8 cellular contexts compared by ENCODE assay signal in the genomic region with DNA sequence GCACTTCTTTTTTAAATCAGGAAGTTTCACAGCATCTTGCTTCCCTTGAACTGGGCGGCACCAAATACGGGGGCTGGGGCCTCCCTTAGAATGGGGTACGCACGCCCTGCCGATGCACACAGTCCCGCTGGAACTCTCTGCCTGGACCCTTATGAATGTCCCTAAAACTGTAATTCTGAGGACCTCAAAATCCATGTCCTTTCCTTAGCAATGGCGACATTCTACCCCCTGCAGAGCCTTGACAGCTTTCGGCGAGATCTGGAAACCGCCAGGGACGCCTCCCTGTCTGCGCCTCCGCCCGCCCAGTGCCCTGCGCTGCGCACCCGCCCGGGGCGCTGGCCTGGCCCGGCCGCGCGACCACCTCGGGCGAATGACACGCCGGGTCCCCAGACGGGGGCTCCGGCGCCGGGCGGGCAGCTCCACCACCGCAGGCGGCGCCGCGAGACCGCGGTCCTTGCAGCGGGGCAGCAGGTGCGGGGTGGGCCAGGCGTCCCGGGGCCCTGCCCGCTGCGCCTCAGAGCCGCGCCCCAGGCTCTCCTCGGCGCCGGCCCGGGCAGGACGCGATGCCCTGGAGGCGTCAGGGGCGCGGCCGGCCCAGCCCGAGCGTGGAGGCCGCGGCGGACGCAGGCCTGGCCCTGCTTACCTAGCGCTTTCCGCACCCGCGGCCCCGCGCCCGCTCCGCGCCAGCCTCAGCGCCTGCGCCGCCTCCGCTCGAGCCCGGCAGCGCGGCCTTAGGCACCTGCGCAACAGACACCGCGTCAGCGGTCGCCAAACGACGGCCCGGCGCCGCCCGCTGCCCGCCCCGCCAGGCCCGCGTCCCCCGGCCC. TPM values are rescaled to one million over a fixed set of nuclear protein-coding genes. Genes with fewer than 3 reads are reported as not detected.
DNase-seq lines count a peak whose midpoint lies in the region; ATAC-seq and TF ChIP-seq lines count a peak whose summit lies in the region.

No MANE protein-coding gene starts in this region.

- CTCF ChIA-PET in Panc1 (lab: Charles Lee), result interaction anchor here (0.6 kb wide), 1 partner anchor 11 kb away, joined by 3 read pairs; no protein-coding TSS in a partner anchor

- ATAC-seq in GM18868 (IDR thresholded peaks at IDR 0.05; ENCODE audit: unreplicated experiment) (peak; percentile 55), HG03097 (IDR thresholded peaks at IDR 0.05; ENCODE audit: low FRiP score, unreplicated experiment) (peak; percentile 18), Panc1 (peak; percentile 76), aorta (ENCODE audit: low FRiP score) (peak; percentile 1)

- H3K4me1 ChIP-seq in Panc1 (ENCODE audit: control insufficient read depth, insufficient read depth, low read length), result peaks cover 17% of the 10 kb centered on the region
- no peaks in the 10 kb centered on the region for H3K4me1 ChIP-seq in prostate gland (replicated peaks)
- H3K4me1 ChIP-seq in aorta (ENCODE audit: control insufficient read depth in 1 of 2, insufficient read depth in 2 of 2, low read length in 2 of 2), result no peaks in the 10 kb centered on the region

- no peak for TF ChIP-seq POLR2A in prostate gland (IDR thresholded peaks at IDR 0.05)

- DNase-seq in AML-193 (lab: John Stamatoyannopoulos, UW) (peak; percentile 33 to 43), Panc1 (ENCODE audit: low read depth, low spot score) (no peak), cardiac septum (ENCODE audit: low spot score) (peak; percentile 86), prostate gland (ENCODE audit: low spot score) (no peak), aorta (peak in 1 of 2 donors; percentile 71)
- DNase-seq in activated naive CD4-positive, alpha-beta T cell (lab: John Stamatoyannopoulos, UW), result peak in 3 of 4 experiments; percentile 52 to 74 (median 65)

- no TSS peak for BruUV-seq in Panc1 (replicated peaks; lab: Mats Ljungman, UMichigan)

- in situ Hi-C loops in Panc1 (cut with HindIII; ENCODE audit: low pct_unique_long_range_greater_than_20kb, low sequenced_read_pairs), result no loop called here

- intact Hi-C loops in Panc1 (cut with micrococcal nuclease; ENCODE audit: unreplicated experiment) (no loop called here), cardiac septum (cut with DNase I) (loop anchor here (5.0 kb wide), 1 partner anchor 349 kb away; the partner anchor contains the start of gene CLCN7), prostate gland (cut with DNase I) (no loop called here), aorta (cut with DNase I) (loop anchor here in 1 of 2 donors (5.0 kb wide), 1 partner anchor 44 kb away; the partner anchor contains the start of genes NUBP2 and SPSB3)

- H3K36me3 ChIP-seq in Panc1 (ENCODE audit: control insufficient read depth, insufficient read depth, low read length) (peaks cover 8% of the 10 kb centered on the region; the same call in 1 of the 2 replicates), prostate gland (peaks cover 0 to 5% of the 10 kb centered on the region in 2 donors), aorta (ENCODE audit: control insufficient read depth in 1 of 2, insufficient read depth in 2 of 2, low read length in 1 of 2) (no peaks in the 10 kb centered on the region)

- H3K27ac ChIP-seq in Panc1 (ENCODE audit: low read length) (peak overlapping the region; percentile 29; the same call in 1 of the 2 replicates), prostate gland (peak overlapping the region; percentile 36 to 86), aorta (ENCODE audit: low read depth in 1 of 2, low read length in 2 of 2) (peak overlapping the region in 1 of 2 donors; percentile 44)

- H3K4me3 ChIP-seq in Panc1 (ENCODE audit: low read depth in 2 of 2, low read length in 2 of 2) (peak overlapping the region; percentile 61 to 99), prostate gland (peak overlapping the region; percentile 60 to 90), aorta (ENCODE audit: low read length in 2 of 2) (peak overlapping the region; percentile 77 to 83)

- POLR2A ChIA-PET in Panc1 (lab: Charles Lee), result interaction anchor here (0.6 kb wide), 1 partner anchor 29 kb away, joined by 3 read pairs; no protein-coding TSS in a partner anchor

- H3K9me3 ChIP-seq in Panc1 (ENCODE audit: control insufficient read depth, insufficient read depth, low read depth, low read length), result no peaks in the 10 kb centered on the region
- no peaks in the 10 kb centered on the region for H3K9me3 ChIP-seq in prostate gland
- no peaks in the 10 kb centered on the region for H3K9me3 ChIP-seq in aorta (ENCODE audit: control insufficient read depth, low read length)

- TF ChIP-seq CTCF in Panc1 (IDR thresholded peaks at IDR 0.05) (no peak), prostate gland (IDR thresholded peaks at IDR 0.05) (peak in 1 of 4 experiments; percentile 26)

- WGBS in prostate gland, result under 1% methylated on average over 63 of the region's 96 CpGs
- 2% methylated on average over 49 to 96 of the region's 96 CpGs for WGBS in aorta, 2 donors

- H3K27me3 ChIP-seq in Panc1 (ENCODE audit: control insufficient read depth, insufficient read depth, low read length), result no peaks in the 10 kb centered on the region
- no peaks in the 10 kb centered on the region for H3K27me3 ChIP-seq in prostate gland (replicated peaks; ENCODE audit: insufficient read depth)
- no peaks in the 10 kb centered on the region for H3K27me3 ChIP-seq in aorta (ENCODE audit: control insufficient read depth in 1 of 2, insufficient read depth in 2 of 2, low read length in 1 of 2)

RNA-seq across cellular contexts. Expression of gene HAGH, which starts 0.5 kb away (rescaled TPM):
- total RNA-seq in Panc1 (2021; ENCODE audit: unreplicated experiment), result 58.9 TPM
- 121 TPM for polyA plus RNA-seq in Panc1 (2012; ENCODE audit: insufficient read length)
- 166 TPM for total RNA-seq in cardiac septum
- 100 to 1,000 TPM in 1 of 2 donors, 10 to 100 TPM in 1; 98.6 to 145 TPM for total RNA-seq in prostate gland
- 10 to 100 TPM; 50.2 to 52.3 TPM for total RNA-seq in aorta
- 10 to 100 TPM; 58.9 to 79.0 TPM for polyA plus RNA-seq in aorta

RNA-seq across cellular contexts. Expression of gene FAHD1, which starts 0.9 kb away (rescaled TPM):
- total RNA-seq in Panc1 (2021; ENCODE audit: unreplicated experiment) (34.6 TPM), cardiac septum (20.5 TPM), prostate gland (10 to 100 TPM; 42.3 to 45.5 TPM), aorta (10 to 100 TPM in 1 of 2 donors, 1 to 10 TPM in 1; 7.4 to 11.9 TPM)
- polyA plus RNA-seq in Panc1 (2012; ENCODE audit: insufficient read length), result 57.0 TPM
- 10 to 100 TPM; 13.1 to 42.1 TPM for polyA plus RNA-seq in aorta

RNA-seq across cellular contexts. Expression of gene IGFALS, which starts 32.6 kb away (rescaled TPM):
- total RNA-seq in Panc1 (2021; ENCODE audit: unreplicated experiment) (0.10 TPM), cardiac septum (0.19 TPM), prostate gland (1 to 10 TPM in 1 of 2 donors, under 1 TPM in 1; 0.82 to 1.9 TPM), aorta (not detected)
- polyA plus RNA-seq in Panc1 (2012; ENCODE audit: insufficient read length), result 0.25 TPM
- polyA plus RNA-seq in aorta, result under 1 TPM in 1 of 2 donors, not detected in 1; 0.84 TPM

RNA-seq across cellular contexts. Expression of gene NUBP2, which starts 43.3 kb away (rescaled TPM):
- 85.8 TPM for total RNA-seq in Panc1 (2021; ENCODE audit: unreplicated experiment)
- polyA plus RNA-seq in Panc1 (2012; ENCODE audit: insufficient read length), result 114 TPM
- 32.3 TPM for total RNA-seq in cardiac septum
- 100 to 1,000 TPM in 1 of 2 donors, 10 to 100 TPM in 1; 98.4 to 233 TPM for total RNA-seq in prostate gland
- total RNA-seq in aorta, result 10 to 100 TPM; 30.7 to 32.9 TPM
- polyA plus RNA-seq in aorta, result 10 to 100 TPM; 55.3 to 92.4 TPM

RNA-seq across cellular contexts. Expression of gene SPSB3, which starts 43.7 kb away (rescaled TPM):
- total RNA-seq in Panc1 (2021; ENCODE audit: unreplicated experiment) (23.0 TPM), cardiac septum (24.2 TPM), prostate gland (100 to 1,000 TPM in 1 of 2 donors, 10 to 100 TPM in 1; 87.8 to 138 TPM), aorta (10 to 100 TPM; 33.6 to 33.7 TPM)
- polyA plus RNA-seq in Panc1 (2012; ENCODE audit: insufficient read length), result 40.3 TPM
- 100 to 1,000 TPM in 1 of 2 donors, 10 to 100 TPM in 1; 25.8 to 322 TPM for polyA plus RNA-seq in aorta

Comparison
In these comparisons a context has a peak if more than half of its experiments do, and no peak if none do; other contexts are left out.
1. DNase-seq: peak in AML-193 (2 of 2), activated naive CD4-positive, alpha-beta T cell (3 of 4) and cardiac septum (single experiment); none in Panc1 (single experiment) and prostate gland (single experiment).
2. ATAC-seq: peak in every context shown above with its lines; median percentile 76 in Panc1; 55 in GM18868; 18 in HG03097; 1 in aorta.
3. Peak in every context shown above with its lines, with median percentiles within 50 percentile points of each other: H3K4me3 ChIP-seq.